Comparison of ENCODE assay signal across 8 cellular contexts in the genomic region with DNA sequence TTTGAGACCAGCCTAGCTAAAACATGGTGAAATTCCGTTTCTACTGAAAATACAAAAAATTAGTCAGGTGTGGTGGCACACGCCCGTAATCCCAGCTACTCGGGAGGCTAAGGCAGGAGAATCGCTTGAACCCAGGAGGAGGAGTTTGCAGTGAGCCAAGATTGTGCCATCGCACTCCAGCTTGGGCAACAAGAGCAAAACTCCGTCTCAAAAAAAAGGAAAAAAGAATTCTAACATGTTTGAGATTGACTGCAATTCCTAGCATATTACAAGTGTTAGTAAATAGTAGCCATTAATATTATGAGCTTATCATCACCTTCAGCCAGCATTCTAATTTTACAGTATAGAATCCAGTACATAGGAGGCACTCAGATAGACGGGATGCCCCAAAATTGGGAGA. TPM values are rescaled to one million over a fixed set of nuclear protein-coding genes. Genes with fewer than 3 reads are reported as not detected.
DNase-seq lines count a peak whose midpoint lies in the region; ATAC-seq, FAIRE-seq and TF ChIP-seq lines count a peak whose summit lies in the region.
"Not testable (repeated sequence)": the region's sequence is repeated elsewhere in the genome, so short reads cannot be mapped to it uniquely, and the experiment has no call there.

No MANE protein-coding gene starts in this region.

- peaks cover 59% of the 10 kb centered on the region for H3K4me1 ChIP-seq in CD8-positive, alpha-beta memory T cell (ENCODE audit: insufficient read depth, low read length)
- H3K4me1 ChIP-seq in RWPE2 (ENCODE audit: insufficient read depth, poor library complexity, severe bottlenecking) (peaks cover 87% of the 10 kb centered on the region), astrocyte (ENCODE audit: insufficient read depth, low read length) (peaks cover 72% of the 10 kb centered on the region), esophagus squamous epithelium (peaks cover 78 to 100% (median 91%) of the 10 kb centered on the region in 3 donors), gastrocnemius medialis (peaks cover 92% of the 10 kb centered on the region in 2 donors), tibial artery (peaks cover 0 to 82% (median 74%) of the 10 kb centered on the region in 4 donors)

- not testable (repeated sequence) for H3K9me3 ChIP-seq in AG04450 (ENCODE audit: control insufficient read depth, insufficient read depth, low read length); CD8-positive, alpha-beta memory T cell (ENCODE audit: low read length); RWPE2 (ENCODE audit: severe bottlenecking); astrocyte (ENCODE audit: insufficient read depth, low read depth, low read length); esophagus squamous epithelium; gastrocnemius medialis; tibial artery

- in situ Hi-C loops in gastrocnemius medialis (cut with MboI; ENCODE audit: low sequenced_read_pairs in 4 of 4) = loop anchor here in 1 of 4 donors (10.0 kb wide), 1 partner anchor 48 kb away; no protein-coding TSS in a partner anchor

- intact Hi-C loops in esophagus squamous epithelium (cut with DNase I); gastrocnemius medialis (cut with DNase I; ENCODE audit: low total_unique reads); tibial artery (cut with DNase I; ENCODE audit: low total_unique reads): not testable (repeated sequence)

- not testable (repeated sequence) for H4K20me1 ChIP-seq in astrocyte (ENCODE audit: insufficient read depth, low read length)

- FAIRE-seq in astrocyte (lab: Jason Lieb, UNC) = not testable (repeated sequence)

- peaks cover 74% of the 10 kb centered on the region for H3K79me2 ChIP-seq in astrocyte (ENCODE audit: insufficient read depth, low read length)

- peaks cover 0 to 43% (median 9%) of the 10 kb centered on the region in 3 donors for H3K36me3 Mint-ChIP-seq in CD8-positive, alpha-beta memory T cell
- H3K36me3 Mint-ChIP-seq in astrocyte (ENCODE audit: low read depth, unreplicated experiment) = not testable (repeated sequence)
- peaks cover 12% of the 10 kb centered on the region for H3K36me3 Mint-ChIP-seq in memory B cell

- H3K4me3 Mint-ChIP-seq in CD8-positive, alpha-beta memory T cell; astrocyte (ENCODE audit: unreplicated experiment); memory B cell: not testable (repeated sequence)

- not testable (repeated sequence) for H3K4me3 ChIP-seq in AG04450 (ENCODE audit: low read depth, low read length); CD8-positive, alpha-beta memory T cell (ENCODE audit: low read length); RWPE2 (ENCODE audit: severe bottlenecking); astrocyte (ENCODE audit: insufficient read depth, low read depth, low read length); esophagus squamous epithelium; gastrocnemius medialis; tibial artery

- not testable (repeated sequence) for H3K27me3 ChIP-seq in AG04450 (ENCODE audit: control insufficient read depth, insufficient read depth, low read length); CD8-positive, alpha-beta memory T cell (ENCODE audit: insufficient read depth, low read length, poor library complexity, severe bottlenecking); RWPE2 (ENCODE audit: insufficient read depth, poor library complexity, severe bottlenecking); astrocyte (ENCODE audit: insufficient read depth, low read length); esophagus squamous epithelium; gastrocnemius medialis; tibial artery

- 71 to 72% methylated on average over 8 of the region's 8 CpGs for WGBS in esophagus squamous epithelium, 2 donors

- H3K9ac ChIP-seq in astrocyte (ENCODE audit: low read length) = peak overlapping the region; percentile 80

- peak overlapping the region in 6 of 8 donors; percentile 53 to 100 (median 94) for H3K27ac Mint-ChIP-seq in CD8-positive, alpha-beta memory T cell
- not testable (repeated sequence) for H3K27ac Mint-ChIP-seq in astrocyte (ENCODE audit: unreplicated experiment)
- H3K27ac Mint-ChIP-seq in memory B cell = peak overlapping the region; percentile 97

- H3K27ac ChIP-seq in AG04450 (ENCODE audit: low read depth, low read length) (peak overlapping the region; percentile 98), RWPE2 (ENCODE audit: poor library complexity, severe bottlenecking) (peak overlapping the region; percentile 97), esophagus squamous epithelium (peak overlapping the region; percentile 90 to 95 (median 92)), gastrocnemius medialis (peak overlapping the region; percentile 92 to 98 (median 94)), tibial artery (peak overlapping the region in 1 of 2 donors; percentile 78)
- not testable (repeated sequence) for H3K27ac ChIP-seq in CD8-positive, alpha-beta memory T cell (ENCODE audit: low read depth, low read length); astrocyte (ENCODE audit: low read depth, low read length)

- not testable (repeated sequence) for H3K36me3 ChIP-seq in CD8-positive, alpha-beta memory T cell (ENCODE audit: insufficient read depth, low read length); astrocyte (ENCODE audit: insufficient read depth, low read length); esophagus squamous epithelium; gastrocnemius medialis; tibial artery
- H3K36me3 ChIP-seq in RWPE2 (ENCODE audit: low read depth) = peaks cover 16% of the 10 kb centered on the region; the same call in 1 of the 2 replicates

- POLR2A ChIA-PET in AG04450 (lab: Yijun Ruan, JAX) = interaction anchor here (0.6 to 1.6 kb wide), 3 partner anchors 16 to 20 kb away, joined by 4 to 6 read pairs (median 5); no protein-coding TSS in a partner anchor
- POLR2A ChIA-PET in CD8-positive, alpha-beta memory T cell (lab: Charles Lee) = interaction anchor here (0.7 to 1.2 kb wide), 2 partner anchors 10 to 13 kb away, joined by 4 read pairs; no protein-coding TSS in a partner anchor

- TF ChIP-seq CTCF in AG04450 (IDR thresholded peaks at IDR 0.05; ENCODE audit: low read depth, low read length); RWPE2 (IDR thresholded peaks at IDR 0.05; ENCODE audit: poor library complexity, severe bottlenecking); astrocyte (IDR thresholded peaks at IDR 0.05; ENCODE audit: insufficient read depth, low read depth, low read length); esophagus squamous epithelium (IDR thresholded peaks at IDR 0.05); gastrocnemius medialis (IDR thresholded peaks at IDR 0.05 in 4 of 5, conservative IDR thresholded peaks at IDR 0.05 in 1 of 5); tibial artery (IDR thresholded peaks at IDR 0.05): not testable (repeated sequence)

- not testable (repeated sequence) for DNase-seq in AG04450 (ENCODE audit: low read depth, low spot score); CD8-positive, alpha-beta memory T cell; RWPE2 (ENCODE audit: low spot score); astrocyte (ENCODE audit: low read depth); esophagus squamous epithelium (lab: John Stamatoyannopoulos, UW); memory B cell (ENCODE audit: low spot score in 2 of 2); gastrocnemius medialis
- DNase-seq in tibial artery = peak; percentile 18 to 46

- not testable (repeated sequence) for ATAC-seq in RWPE2 (ENCODE audit: low read depth); memory B cell (ENCODE audit: low read depth); gastrocnemius medialis

- not testable (repeated sequence) for H3K4me2 ChIP-seq in astrocyte (ENCODE audit: low read length)

- not testable (repeated sequence) for H2AFZ ChIP-seq in astrocyte (ENCODE audit: low read depth, low read length)

- CTCF ChIA-PET in AG04450 (lab: Charles Lee) = interaction anchor here (0.6 to 1.1 kb wide), 3 partner anchors 18 to 40 kb away, joined by 3 to 7 read pairs (median 4); no protein-coding TSS in a partner anchor
- CTCF ChIA-PET in CD8-positive, alpha-beta memory T cell (lab: Charles Lee) = interaction anchor here (1.3 to 4.5 kb wide), 4 partner anchors 9 to 57 kb away, joined by 3 to 15 read pairs (median 4); no protein-coding TSS in a partner anchor

- peaks cover 85 to 98% (median 91%) of the 10 kb centered on the region in 3 donors for H3K4me1 Mint-ChIP-seq in CD8-positive, alpha-beta memory T cell
- H3K4me1 Mint-ChIP-seq in astrocyte (ENCODE audit: low read depth, unreplicated experiment) = peaks cover 73% of the 10 kb centered on the region
- peaks cover 56% of the 10 kb centered on the region for H3K4me1 Mint-ChIP-seq in memory B cell

- H3K27me3 Mint-ChIP-seq in CD8-positive, alpha-beta memory T cell; astrocyte (ENCODE audit: low read depth, unreplicated experiment); memory B cell: not testable (repeated sequence)

- not testable (repeated sequence) for H3K9me3 Mint-ChIP-seq in CD8-positive, alpha-beta memory T cell; astrocyte (ENCODE audit: unreplicated experiment); memory B cell

- not testable (repeated sequence) for TF ChIP-seq POLR2A in esophagus squamous epithelium (IDR thresholded peaks at IDR 0.05); gastrocnemius medialis (IDR thresholded peaks at IDR 0.05)

RNA-seq across cellular contexts. Expression of gene SMAD3, which starts 57.9 kb away (rescaled TPM):
- polyA plus RNA-seq in AG04450 (2011; rRNA removed) = 115 and 138 TPM in 2 replicates
- 168 and 203 TPM in 2 replicates for polyA minus RNA-seq in AG04450 (2011; rRNA and poly(A)+ RNA removed)
- total RNA-seq in CD8-positive, alpha-beta memory T cell = 10 to 100 TPM; 30.2 to 34.2 TPM
- 31.7 TPM for polyA plus RNA-seq in CD8-positive, alpha-beta memory T cell
- 65.6 and 78.0 TPM in 2 replicates for total RNA-seq in astrocyte
- total RNA-seq in esophagus squamous epithelium = 100 to 1,000 TPM in 2 of 4 donors, 10 to 100 TPM in 2; 70.8 to 134 (median 105) TPM
- 10 to 100 TPM; 15.9 to 61.7 (median 26.3) TPM for total RNA-seq in gastrocnemius medialis
